In the genomic region with DNA sequence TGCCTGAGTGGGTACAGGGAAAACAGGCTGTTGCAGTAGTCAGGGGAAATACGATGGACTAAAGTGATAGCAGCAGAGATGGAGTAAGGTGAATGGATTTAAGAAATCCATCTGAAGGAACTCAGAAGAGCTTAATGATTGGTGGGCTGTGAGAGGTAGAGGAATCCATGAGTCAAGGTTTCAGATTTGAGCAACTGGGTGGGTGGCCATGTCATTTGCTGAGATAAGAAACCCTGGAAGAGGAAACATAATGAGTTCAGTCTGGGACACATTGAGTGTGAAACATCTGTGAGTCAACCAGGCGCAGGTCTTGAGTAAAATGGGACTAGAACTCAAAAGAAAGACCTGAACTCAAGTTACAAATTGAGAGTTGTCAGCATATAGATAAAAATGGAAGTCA, we compare ENCODE assay signal across 15 cellular contexts. TPM values are rescaled to one million over a fixed set of nuclear protein-coding genes. Genes with fewer than 3 reads are reported as not detected.
DNase-seq lines count a peak whose midpoint lies in the region; ATAC-seq and TF ChIP-seq lines count a peak whose summit lies in the region.
"Had no signal": no experiment of that assay in that cellular context is flagged by ENCODE, and none has a peak within 500 bp of the region (broad histone marks: within the 10 kb centered on the region; RNA-seq: fewer than 3 reads in every experiment).

No MANE protein-coding gene starts in this region.

- no peak overlapping the region for H3K4me3 Mint-ChIP-seq in T-helper 2 cell treated with Interferon-gamma antibody and Interleukin-4, amounts not matched to agents 5 μg/mL and 100 μg/mL, for 36 hours
- no peak overlapping the region for H3K4me3 Mint-ChIP-seq in activated naive CD8-positive, alpha-beta T cell treated with anti-CD3 and anti-CD28 coated beads, Interleukin-2, amount 50 U/mL, for 24 hours
- H3K4me3 Mint-ChIP-seq: CD4-positive, CD25-positive, alpha-beta regulatory T cell had no signal

- no peaks in the 10 kb centered on the region for H3K79me2 ChIP-seq in parathyroid adenoma

- no peak overlapping the region for H3K4me2 ChIP-seq in parathyroid adenoma (ENCODE audit: low read length)

- no peak overlapping the region for H3K9ac ChIP-seq in parathyroid adenoma

- no peak overlapping the region for H3K27ac ChIP-seq in parathyroid adenoma
- H3K27ac ChIP-seq in A673 (ENCODE audit: low read depth, low read length, poor library complexity, severe bottlenecking) = no peak overlapping the region
- no peak overlapping the region for H3K27ac ChIP-seq in coronary artery
- H3K27ac ChIP-seq: adrenal gland, colonic mucosa, ovary had no signal

- BruUV-seq in A673 (replicated peaks; lab: Mats Ljungman, UMichigan) = no TSS peak

- intact Hi-C loops in A673 (cut with micrococcal nuclease; ENCODE audit: unreplicated experiment) = no loop called here

- H3K4me3 ChIP-seq in parathyroid adenoma (ENCODE audit: low read depth, low read length) (no peak overlapping the region), A673 (ENCODE audit: low read depth, low read length, poor library complexity, severe bottlenecking) (no peak overlapping the region), coronary artery (no peak overlapping the region)
- H3K4me3 ChIP-seq: adrenal gland, colonic mucosa, ovary had no signal

- H3K9me3 ChIP-seq in parathyroid adenoma (ENCODE audit: control insufficient read depth, low read length) = no peaks in the 10 kb centered on the region
- no peaks in the 10 kb centered on the region for H3K9me3 ChIP-seq in A673 (ENCODE audit: low read depth, low read length, poor library complexity, severe bottlenecking)
- H3K9me3 ChIP-seq: adrenal gland, colonic mucosa, ovary had no signal

- H3K27me3 Mint-ChIP-seq in T-helper 2 cell treated with Interferon-gamma antibody and Interleukin-4, amounts not matched to agents 5 μg/mL and 100 μg/mL, for 36 hours (ENCODE audit: low read depth) = no peaks in the 10 kb centered on the region
- H3K27me3 Mint-ChIP-seq in activated naive CD8-positive, alpha-beta T cell treated with anti-CD3 and anti-CD28 coated beads, Interleukin-2, amount 50 U/mL, for 24 hours = no peaks in the 10 kb centered on the region
- H3K27me3 Mint-ChIP-seq: CD4-positive, CD25-positive, alpha-beta regulatory T cell had no signal

- peaks cover 9% of the 10 kb centered on the region for H3K4me1 Mint-ChIP-seq in T-helper 2 cell treated with Interferon-gamma antibody and Interleukin-4, amounts not matched to agents 5 μg/mL and 100 μg/mL, for 36 hours (ENCODE audit: low read depth)
- peaks cover 23% of the 10 kb centered on the region for H3K4me1 Mint-ChIP-seq in activated naive CD8-positive, alpha-beta T cell treated with anti-CD3 and anti-CD28 coated beads, Interleukin-2, amount 50 U/mL, for 24 hours

- no peak overlapping the region for H3K27ac Mint-ChIP-seq in T-helper 2 cell treated with Interferon-gamma antibody and Interleukin-4, amounts not matched to agents 5 μg/mL and 100 μg/mL, for 36 hours
- peak overlapping the region; percentile 30 for H3K27ac Mint-ChIP-seq in activated naive CD8-positive, alpha-beta T cell treated with anti-CD3 and anti-CD28 coated beads, Interleukin-2, amount 50 U/mL, for 24 hours

- TF ChIP-seq CTCF in parathyroid adenoma (IDR thresholded peaks at IDR 0.05) (no peak), A673 (conservative IDR thresholded peaks at IDR 0.05; ENCODE audit: low read depth, low read length) (no peak), coronary artery (IDR thresholded peaks at IDR 0.05) (no peak)

- peak; percentile 60 for DNase-seq in T-helper 2 cell treated with Interferon-gamma antibody and Interleukin-4, amounts not matched to agents 5 μg/mL and 100 μg/mL, for 36 hours (ENCODE audit: low spot score)
- DNase-seq in T-helper 2 cell (no peak), A673 (ENCODE audit: low spot score) (no peak), coronary artery (ENCODE audit: low spot score) (no peak)
- DNase-seq in activated naive CD8-positive, alpha-beta T cell treated with anti-CD3 and anti-CD28 coated beads, Interleukin-2, amount 50 U/mL, for 24 hours = peak; percentile 27
- DNase-seq: adrenal gland; CD4-positive, CD25-positive, alpha-beta regulatory T cell; colonic mucosa; NCI-H1694 treated with DMSO at 0.1 percent for 48 hours; ovary; SW 1271 had no signal

- ATAC-seq in HG02610 (IDR thresholded peaks at IDR 0.05; ENCODE audit: unreplicated experiment) (peak; percentile 39), HG02571 (IDR thresholded peaks at IDR 0.05; ENCODE audit: unreplicated experiment) (no peak)
- ATAC-seq in activated naive CD8-positive, alpha-beta T cell treated with anti-CD3 and anti-CD28 coated beads, Interleukin-2, amount 50 U/mL, for 24 hours = peak; percentile 98
- ATAC-seq: Panc1 had no signal

- no peaks in the 10 kb centered on the region for H3K27me3 ChIP-seq in parathyroid adenoma (ENCODE audit: control insufficient read depth, insufficient read depth, low read length)
- no peaks in the 10 kb centered on the region for H3K27me3 ChIP-seq in A673 (replicated peaks; ENCODE audit: insufficient read depth, low read depth, low read length, poor library complexity)
- H3K27me3 ChIP-seq: adrenal gland, colonic mucosa, ovary had no signal

- H3K9me3 Mint-ChIP-seq in T-helper 2 cell treated with Interferon-gamma antibody and Interleukin-4, amounts not matched to agents 5 μg/mL and 100 μg/mL, for 36 hours = peaks cover 3% of the 10 kb centered on the region
- H3K9me3 Mint-ChIP-seq in activated naive CD8-positive, alpha-beta T cell treated with anti-CD3 and anti-CD28 coated beads, Interleukin-2, amount 50 U/mL, for 24 hours = peaks cover 8% of the 10 kb centered on the region

- H3K36me3 Mint-ChIP-seq in T-helper 2 cell treated with Interferon-gamma antibody and Interleukin-4, amounts not matched to agents 5 μg/mL and 100 μg/mL, for 36 hours (ENCODE audit: low read depth) = no peaks in the 10 kb centered on the region
- no peaks in the 10 kb centered on the region for H3K36me3 Mint-ChIP-seq in activated naive CD8-positive, alpha-beta T cell treated with anti-CD3 and anti-CD28 coated beads, Interleukin-2, amount 50 U/mL, for 24 hours (ENCODE audit: low read depth)

- H3K4me1 ChIP-seq in parathyroid adenoma (peaks cover 9% of the 10 kb centered on the region), A673 (ENCODE audit: insufficient read depth, low read length, poor library complexity, severe bottlenecking) (no peaks in the 10 kb centered on the region)
- H3K4me1 ChIP-seq: adrenal gland, colonic mucosa had no signal

- H2AFZ ChIP-seq in parathyroid adenoma = peak overlapping the region; percentile 72

- CTCF ChIA-PET in A673 (lab: Charles Lee) = no interaction called here

- H3K36me3 ChIP-seq in parathyroid adenoma (ENCODE audit: control insufficient read depth, insufficient read depth, low read length) = no peaks in the 10 kb centered on the region
- H3K36me3 ChIP-seq in A673 (ENCODE audit: insufficient read depth, low read length, poor library complexity, severe bottlenecking) = no peaks in the 10 kb centered on the region
- H3K36me3 ChIP-seq: adrenal gland, colonic mucosa, ovary had no signal

- POLR2A ChIA-PET in A673 (lab: Charles Lee; ENCODE audit: low non-redundant PET) = no interaction called here

RNA-seq across cellular contexts. Expression of a gene that starts 19.7 kb away (rescaled TPM):
- total RNA-seq in A673 (2021) = 50.7 and 58.2 TPM in 2 replicates

RNA-seq across cellular contexts. Expression of a gene that starts 32.9 kb away (rescaled TPM):
- 3.5 and 4.5 TPM in 2 replicates for total RNA-seq in A673 (2021)

Comparison
In these comparisons a context has a peak if more than half of its experiments do, and no peak if none do; other contexts are left out.
1. DNase-seq: peak in T-helper 2 cell treated with Interferon-gamma antibody and Interleukin-4, amounts not matched to agents 5 μg/mL and 100 μg/mL, for 36 hours (single experiment) and activated naive CD8-positive, alpha-beta T cell treated with anti-CD3 and anti-CD28 coated beads, Interleukin-2, amount 50 U/mL, for 24 hours (single experiment); none in T-helper 2 cell (0 of 5), A673 (single experiment) and coronary artery (single experiment).